ENCODE assay signal across 16 cellular contexts in genomic region chr1:218775476-218776170, GRCh38.
"Had no signal": no experiment of that assay in that cellular context is flagged by ENCODE, and none has a peak within 500 bp of the region (broad histone marks: within the 10 kb centered on the region; RNA-seq: fewer than 3 reads in every experiment).

No MANE protein-coding gene starts in this region.

- H3K4me3 ChIP-seq: coronary artery, right atrium auricular region, tibial artery had no signal

- H3K27ac ChIP-seq: coronary artery, right atrium auricular region, tibial artery had no signal

- H3K27me3 ChIP-seq: right atrium auricular region, tibial artery had no signal

- ATAC-seq: activated CD8-positive, alpha-beta T cell treated with anti-CD3 and anti-CD28 coated beads, Interleukin-2, amount 10 ng/mL, durations not matched to agents 7 days and 5 days; activated naive CD4-positive, alpha-beta T cell treated with anti-CD3 and anti-CD28 coated beads, Interleukin-2, amount 50 U/mL, for 72 hours; activated T-cell treated with anti-CD3 and anti-CD28 coated beads, Interleukin-2, amount 50 U/mL, for 72 hours; left ventricle myocardium superior had no signal

- DNase-seq: activated CD4-positive, alpha-beta T cell treated with anti-CD3 and anti-CD28 coated beads for 4 hours; activated CD8-positive, alpha-beta memory T cell treated with anti-CD3 and anti-CD28 coated beads, Interleukin-2, amount 50 U/mL, for 4 hours; activated CD8-positive, alpha-beta T cell treated with anti-CD3 and anti-CD28 coated beads, Interleukin-2, amount 10 ng/mL, durations not matched to agents 7 days and 5 days; activated gamma-delta T cell; activated T-cell treated with anti-CD3 and anti-CD28 coated beads, Interleukin-2, amount 50 U/mL, for 72 hours; amniotic stem cell; effector CD8-positive, alpha-beta T cell; left ventricle myocardium superior; midbrain; stimulated activated CD4-positive, alpha-beta T cell treated with anti-CD3 and anti-CD28 coated beads, Interleukin-15, amount 100 ng/mL, for 24 hours; stimulated activated CD4-positive, alpha-beta T cell treated with anti-CD3 and anti-CD28 coated beads, Interleukin-4, amount 100 ng/mL, for 24 hours; stimulated activated naive CD4-positive, alpha-beta T cell; tibial artery had no signal

- H3K36me3 ChIP-seq: right atrium auricular region, tibial artery had no signal

- H3K9me3 ChIP-seq: right atrium auricular region, tibial artery had no signal
